In genomic region chr20:24992420-24993205, GRCh38 we compare ENCODE assay signal across 8 cellular contexts. TPM values are rescaled to one million over a fixed set of nuclear protein-coding genes. Genes with fewer than 3 reads are reported as not detected.
A peak's percentile ranks its signal among the peaks of the same experiment; 100 is the strongest.
DNase-seq lines count a peak whose midpoint lies in the region; ATAC-seq and TF ChIP-seq lines count a peak whose summit lies in the region.

TSS of gene APMAP (minus strand) at chr20:24992751. CDS start at chr20:24992688, 63 bp downstream.

- H3K27me3 ChIP-seq in BJ (ENCODE audit: control insufficient read depth, insufficient read depth, low read length) (0 out of 2 replicates have a peak, but pooled peaks cover 2% of the 10 kb centered on the region), layer of hippocampus (ENCODE audit: control insufficient read depth, insufficient read depth, low read length) (no peaks in the 10 kb centered on the region)

- H3K27ac ChIP-seq in cingulate gyrus (ENCODE audit: low read depth, low read length) (peak within 1 kb of the TSS; percentile 97), layer of hippocampus (ENCODE audit: low read depth, low read length) (peak within 1 kb of the TSS; percentile 93)

- no peak for TF ChIP-seq CTCF in BJ (IDR thresholded peaks at IDR 0.05; ENCODE audit: insufficient read depth, low read depth, low read length)

- no peaks in the 10 kb centered on the region for H3K36me3 ChIP-seq in BJ (ENCODE audit: control insufficient read depth, insufficient read depth, low read length)

- ATAC-seq in HG03439 (IDR thresholded peaks at IDR 0.05; ENCODE audit: unreplicated experiment): peak; percentile 96

- H3K4me3 ChIP-seq in BJ (ENCODE audit: low read depth, low read length): peak within 1 kb of the TSS; percentile 89

- POLR2A ChIA-PET in BJ (lab: Charles Lee): no interaction called here

- DNase-seq in BJ (ENCODE audit: low read depth) (peak; percentile 44), GM19238 (ENCODE audit: insufficient read length, low spot score) (peak; percentile 93), NCI-H524 (lab: John Stamatoyannopoulos, UW) (peak; percentile 90 to 93)
- peak; percentile 97 for DNase-seq in activated CD4-positive, alpha-beta T cell treated with anti-CD3 and anti-CD28 coated beads for 48 hours
- peak; percentile 94 to 96 for DNase-seq in stimulated activated CD4-positive, alpha-beta T cell treated with anti-CD3 and anti-CD28 coated beads, Interleukin-1b, Interleukin-23, amount 100 ng/mL, for 4 hours (ENCODE audit: low read depth in 2 of 2)

- CTCF ChIA-PET in BJ (lab: Yijun Ruan, JAX): interaction anchor here (1.2 to 5.8 kb wide), 6 partner anchors 9 to 406 kb away, joined by 3 to 216 read pairs (median 6); no protein-coding TSS in a partner anchor

RNA-seq across cellular contexts. Expression of gene APMAP, which starts in this region (rescaled TPM):
- polyA plus RNA-seq in BJ (2011; rRNA removed): 75.8 and 76.2 TPM in 2 replicates
- polyA minus RNA-seq in BJ (2011; rRNA and poly(A)+ RNA removed): 18.3 and 18.4 TPM in 2 replicates

Comparison
In these comparisons a context has a peak if more than half of its experiments do, and no peak if none do; other contexts are left out.
1. Peak in every context shown above with its lines: DNase-seq, ATAC-seq, H3K4me3 ChIP-seq and H3K27ac ChIP-seq.
2. DNase-seq: peak in every context shown above with its lines; median percentile 97 in activated CD4-positive, alpha-beta T cell treated with anti-CD3 and anti-CD28 coated beads for 48 hours; 95 in stimulated activated CD4-positive, alpha-beta T cell treated with anti-CD3 and anti-CD28 coated beads, Interleukin-1b, Interleukin-23, amount 100 ng/mL, for 4 hours; 93 in GM19238; 92 in NCI-H524; 44 in BJ.